Comparison of ENCODE assay signal across 8 cellular contexts in genomic region chr11:95337175-95337957, GRCh38.
DNase-seq lines count a peak whose midpoint lies in the region; ATAC-seq and TF ChIP-seq lines count a peak whose summit lies in the region.

No MANE protein-coding gene starts in this region.

- H3K4me3 ChIP-seq in IMR-90 (ENCODE audit: insufficient read depth, low read depth, low read length), result peak overlapping the region; percentile 20; the same call in 1 of the 2 replicates
- peak overlapping the region in 3 of 4 donors; percentile 14 to 40 (median 27) for H3K4me3 ChIP-seq in esophagus squamous epithelium
- H3K4me3 ChIP-seq in thoracic aorta, result peak overlapping the region; percentile 56
- H3K4me3 ChIP-seq in Karpas-422 (ENCODE audit: low read length), result no peak overlapping the region

- H3K9me2 ChIP-seq in Karpas-422 (replicated peaks; ENCODE audit: insufficient read depth, low read length), result no peaks in the 10 kb centered on the region; the same call in 1 of the 2 replicates

- no peak overlapping the region for H4K8ac ChIP-seq in IMR-90 (ENCODE audit: low read depth in 2 of 2, low read length in 2 of 2)

- H3K27me3 ChIP-seq in IMR-90 (ENCODE audit: control insufficient read depth, insufficient read depth, low read length) (no peaks in the 10 kb centered on the region), esophagus squamous epithelium (no peaks in the 10 kb centered on the region), thoracic aorta (replicated peaks; ENCODE audit: insufficient read depth) (no peaks in the 10 kb centered on the region), Karpas-422 (ENCODE audit: low read length) (no peaks in the 10 kb centered on the region)

- TF ChIP-seq RAD21 in IMR-90 (IDR thresholded peaks at IDR 0.05; ENCODE audit: low read length), result no peak

- peak; percentile 91 for ATAC-seq in GM21447 (IDR thresholded peaks at IDR 0.05; ENCODE audit: unreplicated experiment)
- ATAC-seq in IMR-90 (ENCODE audit: low read depth), result peak; percentile 80
- peak; percentile 85 for ATAC-seq in activated CD8-positive, alpha-beta T cell treated with anti-CD3 and anti-CD28 coated beads, Interleukin-2, amount 10 ng/mL, durations not matched to agents 7 days and 5 days
- ATAC-seq in natural killer cell treated with Interleukin-12 subunit alpha and Interleukin-12 subunit beta and Interleukin-15 and Interleukin-18, amount 100 ng/mL, for 72 hours, result peak; percentile 53 to 59
- ATAC-seq in thoracic aorta (ENCODE audit: insufficient number of reproducible peaks, low FRiP score, low read depth), result no peak

- H3K36me3 ChIP-seq in IMR-90 (ENCODE audit: control insufficient read depth, insufficient read depth, low read length) (no peaks in the 10 kb centered on the region), esophagus squamous epithelium (no peaks in the 10 kb centered on the region), thoracic aorta (no peaks in the 10 kb centered on the region), Karpas-422 (ENCODE audit: insufficient read depth, low read length) (no peaks in the 10 kb centered on the region)

- no peak overlapping the region for H3K14ac ChIP-seq in IMR-90 (replicated peaks; ENCODE audit: low read depth, low read length)

- H3K4me2 ChIP-seq in IMR-90 (ENCODE audit: low read depth, low read length), result peak overlapping the region; percentile 80
- no peak overlapping the region for H3K4me2 ChIP-seq in Karpas-422 (ENCODE audit: low read depth, low read length, poor library complexity, severe bottlenecking)

- intact Hi-C loops in IMR-90 (cut with micrococcal nuclease), result no loop called here
- intact Hi-C loops in esophagus squamous epithelium (cut with DNase I), result no loop called here

- H2AK9ac ChIP-seq in IMR-90 (replicated peaks; ENCODE audit: low read depth, low read length, poor library complexity), result no peak overlapping the region

- peak overlapping the region; percentile 12; the same call in 1 of the 2 replicates for H4K5ac ChIP-seq in IMR-90 (ENCODE audit: low read depth, low read length)

- H2BK15ac ChIP-seq in IMR-90 (ENCODE audit: low read depth, low read length), result no peak overlapping the region

- H2BK20ac ChIP-seq in IMR-90 (ENCODE audit: low read depth, low read length), result no peak overlapping the region

- H2AK5ac ChIP-seq in IMR-90 (ENCODE audit: low read depth, low read length), result no peak overlapping the region

- H3K56ac ChIP-seq in IMR-90 (ENCODE audit: extremely low read depth, insufficient read depth, low read length), result no peak overlapping the region

- H2BK120ac ChIP-seq in IMR-90 (ENCODE audit: low read depth, low read length), result peak overlapping the region; percentile 53

- H3K27me3 Mint-ChIP-seq in activated CD8-positive, alpha-beta T cell treated with anti-CD3 and anti-CD28 coated beads, Interleukin-2, amount 10 ng/mL, durations not matched to agents 7 days and 5 days (ENCODE audit: low read depth), result no peaks in the 10 kb centered on the region
- H3K27me3 Mint-ChIP-seq in natural killer cell treated with Interleukin-12 subunit alpha and Interleukin-12 subunit beta and Interleukin-15 and Interleukin-18, amount 100 ng/mL, for 72 hours, result peaks cover 0 to 7% of the 10 kb centered on the region in 2 donors

- H3K4me3 Mint-ChIP-seq in activated CD8-positive, alpha-beta T cell treated with anti-CD3 and anti-CD28 coated beads, Interleukin-2, amount 10 ng/mL, durations not matched to agents 7 days and 5 days, result no peak overlapping the region
- H3K4me3 Mint-ChIP-seq in natural killer cell treated with Interleukin-12 subunit alpha and Interleukin-12 subunit beta and Interleukin-15 and Interleukin-18, amount 100 ng/mL, for 72 hours, result no peak overlapping the region

- H3K36me3 Mint-ChIP-seq in activated CD8-positive, alpha-beta T cell treated with anti-CD3 and anti-CD28 coated beads, Interleukin-2, amount 10 ng/mL, durations not matched to agents 7 days and 5 days (ENCODE audit: low read depth), result no peaks in the 10 kb centered on the region
- H3K36me3 Mint-ChIP-seq in natural killer cell treated with Interleukin-12 subunit alpha and Interleukin-12 subunit beta and Interleukin-15 and Interleukin-18, amount 100 ng/mL, for 72 hours, result no peaks in the 10 kb centered on the region

- H4K20me1 ChIP-seq in IMR-90 (ENCODE audit: insufficient read depth, low read length), result no peaks in the 10 kb centered on the region
- no peaks in the 10 kb centered on the region for H4K20me1 ChIP-seq in Karpas-422 (ENCODE audit: insufficient read depth, low read depth, low read length)

- no TSS peak for BruUV-seq in IMR-90 (replicated peaks; lab: Mats Ljungman, UMichigan)

- peaks cover 10% of the 10 kb centered on the region for H3K4me1 ChIP-seq in IMR-90 (ENCODE audit: control insufficient read depth, insufficient read depth, low read length)
- peaks cover 26 to 61% (median 37%) of the 10 kb centered on the region in 3 donors for H3K4me1 ChIP-seq in esophagus squamous epithelium
- peaks cover 20 to 39% of the 10 kb centered on the region in 2 donors for H3K4me1 ChIP-seq in thoracic aorta (ENCODE audit: control insufficient read depth in 1 of 2, low read depth in 2 of 2)
- peaks cover 3% of the 10 kb centered on the region for H3K4me1 ChIP-seq in Karpas-422 (ENCODE audit: low read length)

- CTCF ChIA-PET in IMR-90 (lab: Yijun Ruan, JAX), result no interaction called here
- CTCF ChIA-PET in activated CD8-positive, alpha-beta T cell treated with anti-CD3 and anti-CD28 coated beads, Interleukin-2, amount 10 ng/mL, durations not matched to agents 7 days and 5 days (lab: Charles Lee), result interaction anchor here (1.4 to 1.5 kb wide), 3 partner anchors 183 to 368 kb away, joined by 3 to 7 read pairs (median 4); no protein-coding TSS in a partner anchor

- peak overlapping the region; percentile 55 for H3K9ac ChIP-seq in IMR-90 (ENCODE audit: low read depth, low read length)
- H3K9ac ChIP-seq in Karpas-422 (ENCODE audit: low read length), result no peak overlapping the region

- no peaks in the 10 kb centered on the region for H3K79me1 ChIP-seq in IMR-90 (ENCODE audit: low read depth in 1 of 2, low read length in 2 of 2)

- dilution Hi-C loops in IMR-90 (cut with HindIII; ENCODE audit: low sequenced_read_pairs, unreplicated experiment), result no loop called here

- no peaks in the 10 kb centered on the region for H3K9me1 ChIP-seq in IMR-90 (ENCODE audit: insufficient read depth, low read length)

- peak overlapping the region; percentile 86 for H2AFZ ChIP-seq in IMR-90 (replicated peaks; ENCODE audit: low read length, poor library complexity)
- H2AFZ ChIP-seq in Karpas-422 (ENCODE audit: low read length), result no peak overlapping the region

- peaks cover 9% of the 10 kb centered on the region for H3K4me1 Mint-ChIP-seq in activated CD8-positive, alpha-beta T cell treated with anti-CD3 and anti-CD28 coated beads, Interleukin-2, amount 10 ng/mL, durations not matched to agents 7 days and 5 days (ENCODE audit: low read depth)
- H3K4me1 Mint-ChIP-seq in natural killer cell treated with Interleukin-12 subunit alpha and Interleukin-12 subunit beta and Interleukin-15 and Interleukin-18, amount 100 ng/mL, for 72 hours (ENCODE audit: low read depth in 2 of 2), result no peaks in the 10 kb centered on the region

- no peaks in the 10 kb centered on the region for H3K79me2 ChIP-seq in Karpas-422 (ENCODE audit: low read length)

- H3K27ac ChIP-seq in IMR-90 (ENCODE audit: insufficient read depth, low read length) (peak overlapping the region; percentile 64; the same call in 1 of the 2 replicates), esophagus squamous epithelium (peak overlapping the region; percentile 81 to 91 (median 88)), thoracic aorta (peak overlapping the region; percentile 81 to 91), Karpas-422 (ENCODE audit: low read length) (no peak overlapping the region)

- POLR2A ChIA-PET in IMR-90 (lab: Charles Lee; ENCODE audit: unreplicated experiment), result no interaction called here
- POLR2A ChIA-PET in activated CD8-positive, alpha-beta T cell treated with anti-CD3 and anti-CD28 coated beads, Interleukin-2, amount 10 ng/mL, durations not matched to agents 7 days and 5 days (lab: Charles Lee), result interaction anchor here (0.6 to 1.1 kb wide), 8 partner anchors 15 to 498 kb away, joined by 3 to 5 read pairs (median 3); partner anchors contain the start of gene SESN3

- DNase-seq in DMS153 (lab: John Stamatoyannopoulos, UW) (peak; percentile 26), IMR-90 (peak; percentile 33), esophagus squamous epithelium (lab: John Stamatoyannopoulos, UW) (no peak), thoracic aorta (ENCODE audit: low spot score) (no peak), Karpas-422 (no peak)
- DNase-seq in activated CD8-positive, alpha-beta T cell treated with anti-CD3 and anti-CD28 coated beads, Interleukin-2, amount 10 ng/mL, durations not matched to agents 7 days and 5 days, result peak; percentile 65
- DNase-seq in natural killer cell treated with Interleukin-12 subunit alpha and Interleukin-12 subunit beta and Interleukin-15 and Interleukin-18, amount 100 ng/mL, for 72 hours (ENCODE audit: low spot score), result no peak

- H3K9me3 Mint-ChIP-seq in activated CD8-positive, alpha-beta T cell treated with anti-CD3 and anti-CD28 coated beads, Interleukin-2, amount 10 ng/mL, durations not matched to agents 7 days and 5 days (ENCODE audit: insufficient read depth), result no peaks in the 10 kb centered on the region
- H3K9me3 Mint-ChIP-seq in natural killer cell treated with Interleukin-12 subunit alpha and Interleukin-12 subunit beta and Interleukin-15 and Interleukin-18, amount 100 ng/mL, for 72 hours, result no peaks in the 10 kb centered on the region

- WGBS in IMR-90 (ENCODE audit: extremely low coverage in 2 of 2, insufficient read length in 1 of 2), 2 experiments, result 16% methylated on average over 5 of the region's 14 CpGs; no CpG with 5 or more reads in 1 of the 2 experiments
- 3 to 11% methylated on average over 13 to 14 of the region's 14 CpGs for WGBS in esophagus squamous epithelium, 2 donors

- H4K91ac ChIP-seq in IMR-90 (ENCODE audit: insufficient read depth, low read depth, low read length), result no peak overlapping the region; the same call in 1 of the 2 replicates

- in situ Hi-C loops in IMR-90 (cut with MboI; ENCODE audit: low sequenced_read_pairs), result no loop called here

- TF ChIP-seq CTCF in IMR-90 (conservative IDR thresholded peaks at IDR 0.05; ENCODE audit: low read depth, low read length) (no peak), esophagus squamous epithelium (IDR thresholded peaks at IDR 0.05) (no peak), thoracic aorta (IDR thresholded peaks at IDR 0.05) (no peak)

- H2BK5ac ChIP-seq in IMR-90 (ENCODE audit: low read depth, low read length, poor library complexity, severe bottlenecking), result no peak overlapping the region

- no peak overlapping the region for H3K27ac Mint-ChIP-seq in activated CD8-positive, alpha-beta T cell treated with anti-CD3 and anti-CD28 coated beads, Interleukin-2, amount 10 ng/mL, durations not matched to agents 7 days and 5 days
- no peak overlapping the region for H3K27ac Mint-ChIP-seq in natural killer cell treated with Interleukin-12 subunit alpha and Interleukin-12 subunit beta and Interleukin-15 and Interleukin-18, amount 100 ng/mL, for 72 hours

- TF ChIP-seq POLR2A in IMR-90 (IDR thresholded peaks at IDR 0.05; ENCODE audit: low read depth, low read length), result no peak
- TF ChIP-seq POLR2A in esophagus squamous epithelium (IDR thresholded peaks at IDR 0.05), result no peak

- H3K23ac ChIP-seq in IMR-90 (ENCODE audit: low read depth, low read length), result 0 out of 2 replicates have a peak overlapping the region, but pooled peaks have one; percentile 65

- H3K9me3 ChIP-seq in IMR-90 (ENCODE audit: control insufficient read depth, insufficient read depth, low read length) (no peaks in the 10 kb centered on the region), esophagus squamous epithelium (no peaks in the 10 kb centered on the region), thoracic aorta (no peaks in the 10 kb centered on the region), Karpas-422 (ENCODE audit: low read length) (no peaks in the 10 kb centered on the region)

- peak overlapping the region; percentile 6; the same call in 1 of the 2 replicates for H3K18ac ChIP-seq in IMR-90 (ENCODE audit: low read depth, low read length)

- no peak overlapping the region for H3K4ac ChIP-seq in IMR-90 (ENCODE audit: low read depth, low read length)

Comparison
In these comparisons a context has a peak if more than half of its experiments do, and no peak if none do; other contexts are left out.
1. DNase-seq: peak in DMS153 (single experiment), IMR-90 (single experiment) and activated CD8-positive, alpha-beta T cell treated with anti-CD3 and anti-CD28 coated beads, Interleukin-2, amount 10 ng/mL, durations not matched to agents 7 days and 5 days (single experiment); none in esophagus squamous epithelium (single experiment), natural killer cell treated with Interleukin-12 subunit alpha and Interleukin-12 subunit beta and Interleukin-15 and Interleukin-18, amount 100 ng/mL, for 72 hours (single experiment), thoracic aorta (single experiment) and Karpas-422 (single experiment).